ENCODE assay signal across 19 cellular contexts in the genomic region with DNA sequence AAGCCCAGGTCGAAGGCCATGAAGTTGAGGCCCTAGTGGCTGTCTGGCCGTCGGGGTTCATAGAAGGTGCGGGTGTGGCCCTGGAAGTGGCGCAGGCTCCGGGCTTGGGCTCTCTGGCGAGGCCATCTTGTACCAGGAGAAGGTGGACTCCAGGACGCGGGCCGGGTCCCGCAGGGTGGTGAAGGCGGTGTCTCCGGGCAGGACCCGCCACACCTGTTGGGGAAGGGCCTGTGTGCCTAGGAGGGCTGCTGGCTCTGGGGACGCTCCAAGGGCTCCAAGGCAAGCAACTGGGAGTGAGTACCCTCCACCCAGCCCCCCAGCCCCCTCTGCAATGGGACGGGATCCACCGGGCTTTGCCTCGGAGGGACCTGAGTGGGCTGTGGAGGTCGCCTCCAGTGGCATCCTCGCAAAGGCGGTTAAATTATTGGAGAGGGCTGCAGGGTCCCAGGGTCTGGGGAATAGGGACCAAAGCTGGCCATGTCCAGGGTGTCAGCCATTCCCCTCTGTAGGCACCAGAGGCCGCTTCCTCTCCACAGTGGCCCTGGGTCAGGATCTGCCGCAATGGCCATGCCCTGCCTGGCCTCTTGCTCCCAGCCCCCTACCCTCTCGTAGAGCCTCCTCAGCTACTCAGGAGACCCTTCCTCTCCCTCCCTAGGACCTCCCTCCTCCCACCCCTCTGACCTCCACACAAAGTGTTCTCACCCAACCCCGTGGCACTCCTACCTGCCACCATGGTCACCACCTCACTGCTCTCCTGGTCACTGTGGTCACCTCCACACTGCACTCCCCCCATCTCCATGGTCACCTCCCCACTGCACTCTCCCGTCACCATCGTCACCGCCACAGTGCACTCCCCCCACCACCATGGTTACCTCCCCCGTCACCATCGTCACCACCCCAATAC. TPM values are rescaled to one million over a fixed set of nuclear protein-coding genes. Genes with fewer than 3 reads are reported as not detected.
"Had no signal": no experiment of that assay in that cellular context is flagged by ENCODE, and none has a peak within 500 bp of the region (broad histone marks: within the 10 kb centered on the region; RNA-seq: fewer than 3 reads in every experiment).

No MANE protein-coding gene starts in this region.

- H3K27ac Mint-ChIP-seq: activated CD4-positive, alpha-beta memory T cell treated with anti-CD3 and anti-CD28 coated beads for 36 hours; activated CD4-positive, alpha-beta T cell treated with anti-CD3 and anti-CD28 coated beads for 36 hours; activated T-cell treated with anti-CD3 and anti-CD28 coated beads, Interleukin-2, amount 50 U/mL, for 24 hours; naive B cell had no signal

- H3K36me3 Mint-ChIP-seq: activated CD4-positive, alpha-beta memory T cell treated with anti-CD3 and anti-CD28 coated beads for 36 hours; naive B cell had no signal

- H3K4me1 Mint-ChIP-seq: naive B cell had no signal

- H3K9me3 Mint-ChIP-seq: activated CD4-positive, alpha-beta memory T cell treated with anti-CD3 and anti-CD28 coated beads for 36 hours; activated T-cell treated with anti-CD3 and anti-CD28 coated beads, Interleukin-2, amount 50 U/mL, for 24 hours had no signal

- FAIRE-seq: small intestine had no signal

- DNase-seq: activated CD4-positive, alpha-beta memory T cell treated with anti-CD3 and anti-CD28 coated beads for 36 hours; activated CD4-positive, alpha-beta T cell treated with anti-CD3 and anti-CD28 coated beads for 36 hours; activated gamma-delta T cell; activated T-cell treated with anti-CD3 and anti-CD28 coated beads, Interleukin-2, amount 50 U/mL, for 24 hours; anterior cingulate cortex; cerebellar nuclear complex; dermis blood vessel endothelial cell; foreskin melanocyte; left colon; mammary epithelial cell; naive B cell; small intestine; stimulated activated naive CD8-positive, alpha-beta T cell treated with anti-CD3 and anti-CD28 coated beads, Interleukin-15, Interleukin-2, amounts not matched to agents 100 U/mL and 50 U/mL, for 24 hours; T1000; trophoblast cell had no signal

- ATAC-seq: activated CD4-positive, alpha-beta T cell treated with anti-CD3 and anti-CD28 coated beads for 36 hours; left colon; SK-N-SH treated with all-trans-retinoic acid at 6 μM for 48 hours; stimulated activated naive CD8-positive, alpha-beta T cell treated with anti-CD3 and anti-CD28 coated beads, Interleukin-15, Interleukin-2, amounts not matched to agents 100 U/mL and 50 U/mL, for 24 hours had no signal

- H3K27ac ChIP-seq: epithelial cell of prostate had no signal

- H3K4me3 Mint-ChIP-seq: activated CD4-positive, alpha-beta memory T cell treated with anti-CD3 and anti-CD28 coated beads for 36 hours; activated CD4-positive, alpha-beta T cell treated with anti-CD3 and anti-CD28 coated beads for 36 hours; activated T-cell treated with anti-CD3 and anti-CD28 coated beads, Interleukin-2, amount 50 U/mL, for 24 hours; naive B cell had no signal

RNA-seq across cellular contexts. Expression of a gene that starts 10.3 kb away (rescaled TPM):
- total RNA-seq: activated CD4-positive, alpha-beta memory T cell treated with anti-CD3 and anti-CD28 coated beads for 36 hours; activated CD4-positive, alpha-beta T cell treated with anti-CD3 and anti-CD28 coated beads for 36 hours; dermis blood vessel endothelial cell; fibroblast of lung; mammary epithelial cell; mononuclear cell had no signal
- polyA plus RNA-seq: fibroblast of lung, mammary epithelial cell had no signal

RNA-seq across cellular contexts. Expression of a gene that starts 19.3 kb away (rescaled TPM):
- total RNA-seq: activated CD4-positive, alpha-beta memory T cell treated with anti-CD3 and anti-CD28 coated beads for 36 hours; activated CD4-positive, alpha-beta T cell treated with anti-CD3 and anti-CD28 coated beads for 36 hours; dermis blood vessel endothelial cell; fibroblast of lung; mammary epithelial cell; mononuclear cell had no signal
- polyA plus RNA-seq: fibroblast of lung, mammary epithelial cell had no signal
